In the genomic region with DNA sequence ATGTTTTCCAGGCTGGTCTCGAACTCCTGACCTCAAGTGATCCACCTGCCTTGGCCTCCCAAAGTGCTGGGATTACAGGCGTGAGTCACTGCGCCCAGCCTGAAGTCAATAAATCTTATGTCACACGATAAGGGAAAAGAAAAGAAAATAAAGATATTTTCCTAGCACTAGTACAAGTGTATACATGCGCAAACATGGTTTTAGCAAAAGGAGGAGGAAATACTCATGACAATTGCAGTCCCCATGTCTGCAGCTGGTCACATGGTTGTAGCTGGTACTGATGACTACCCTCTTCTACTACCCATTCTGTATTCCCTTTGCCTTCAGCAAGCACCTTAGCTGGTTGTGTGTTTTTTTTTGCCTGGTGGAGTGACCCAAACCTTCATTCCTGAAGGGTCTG, we compare ENCODE assay signal across 3 cellular contexts. TPM values are rescaled to one million over a fixed set of nuclear protein-coding genes. Genes with fewer than 3 reads are reported as not detected.
"Had no signal": no experiment of that assay in that cellular context is flagged by ENCODE, and none has a peak within 500 bp of the region (broad histone marks: within the 10 kb centered on the region; RNA-seq: fewer than 3 reads in every experiment).

No MANE protein-coding gene starts in this region.

RNA-seq across cellular contexts. Expression of a gene that starts 44.2 kb away (rescaled TPM):
- total RNA-seq: GM23248, H4, HFFc6 had no signal
- polyA plus RNA-seq: GM23248 had no signal
